Comparison of ENCODE assay signal across 16 cellular contexts in genomic region chr11:70460959-70461358, GRCh38.
"Had no signal": no experiment of that assay in that cellular context is flagged by ENCODE, and none has a peak within 500 bp of the region (broad histone marks: within the 10 kb centered on the region; RNA-seq: fewer than 3 reads in every experiment).

No MANE protein-coding gene starts in this region.

- H3K27me3 ChIP-seq: gastrocnemius medialis, right atrium auricular region had no signal

- DNase-seq: effector memory CD4-positive, alpha-beta T cell; gastrocnemius medialis; immature natural killer cell; left colon; left ventricle myocardium superior; mesenchymal stem cell; midbrain; small intestine; stimulated activated CD4-positive, alpha-beta T cell treated with anti-CD3 and anti-CD28 coated beads, Interleukin-12 subunit alpha, Interleukin-12 subunit beta, amount 100 ng/mL, for 4 hours; stimulated activated naive CD4-positive, alpha-beta T cell treated with Interleukin-2 at 50 U/mL for 16 hours; trophoblast cell had no signal

- H3K4me3 ChIP-seq: gastrocnemius medialis, lung, right atrium auricular region had no signal

- FAIRE-seq: endometrium, keratinocyte, small intestine, urothelium cell line had no signal

- H3K9me3 ChIP-seq: gastrocnemius medialis, right atrium auricular region had no signal

- H3K36me3 ChIP-seq: gastrocnemius medialis, right atrium auricular region had no signal

- H3K27ac ChIP-seq: gastrocnemius medialis, right atrium auricular region had no signal

- H3K4me1 ChIP-seq: gastrocnemius medialis had no signal
